Comparison of ENCODE assay signal across 8 cellular contexts in genomic region chr2:87727940-87728599, GRCh38. TPM values are rescaled to one million over a fixed set of nuclear protein-coding genes. Genes with fewer than 3 reads are reported as not detected.
DNase-seq lines count a peak whose midpoint lies in the region; ATAC-seq, FAIRE-seq and TF ChIP-seq lines count a peak whose summit lies in the region.
"Not testable (repeated sequence)": the region's sequence is repeated elsewhere in the genome, so short reads cannot be mapped to it uniquely, and the experiment has no call there.

No MANE protein-coding gene starts in this region.

- TF ChIP-seq POLR2A in HCT116 (IDR thresholded peaks at IDR 0.05; ENCODE audit: borderline replicate concordance, extremely low read depth, insufficient read depth, insufficient read length); K562 (conservative IDR thresholded peaks at IDR 0.05); upper lobe of left lung (IDR thresholded peaks at IDR 0.05): not testable (repeated sequence)

- H3K4me3 Mint-ChIP-seq in WTC11, result not testable (repeated sequence)

- POLR2A ChIA-PET in HCT116 (lab: Charles Lee); PC-3 (lab: Charles Lee; ENCODE audit: unreplicated experiment); WTC11 (lab: Charles Lee); K562 (lab: Yijun Ruan, JAX): not testable (repeated sequence)

- not testable (repeated sequence) for H3F3A ChIP-seq in PC-3 (ENCODE audit: low read length, unreplicated experiment)

- not testable (repeated sequence) for H3K36me3 ChIP-seq in HCT116 (ENCODE audit: control insufficient read depth in 1 of 2, insufficient read depth in 2 of 2, low read length in 2 of 2); PC-3 (ENCODE audit: low read depth, low read length); K562 (ENCODE audit: control insufficient read depth, insufficient read depth, low read length); mucosa of descending colon (ENCODE audit: low read depth); upper lobe of left lung

- not testable (repeated sequence) for TF ChIP-seq CTCF in HCT116 (IDR thresholded peaks at IDR 0.05 in 2 of 3, conservative IDR thresholded peaks at IDR 0.05 in 1 of 3; ENCODE audit: borderline replicate concordance in 1 of 3, insufficient read depth in 1 of 3, low read depth in 2 of 3, low read length in 2 of 3); PC-3 (conservative IDR thresholded peaks at IDR 0.05; ENCODE audit: low read depth, low read length); WTC11 (IDR thresholded peaks at IDR 0.05); K562 (IDR thresholded peaks at IDR 0.05 in 2 of 3, conservative IDR thresholded peaks at IDR 0.05 in 1 of 3; ENCODE audit: insufficient read depth in 2 of 3, low read depth in 1 of 3, low read length in 3 of 3); mucosa of descending colon (IDR thresholded peaks at IDR 0.05); upper lobe of left lung (IDR thresholded peaks at IDR 0.05)

- WGBS in K562 (ENCODE audit: insufficient coverage, low coverage, missing lambda C conversion rate), result no CpG with 5 or more reads among the region's 8 CpGs
- no CpG with 5 or more reads among the region's 8 CpGs for WGBS in upper lobe of left lung, 2 donors

- H3K4me1 Mint-ChIP-seq in WTC11, result not testable (repeated sequence)

- in situ Hi-C loops in K562 (cut with MboI), result not testable (repeated sequence)

- H3K4me2 ChIP-seq in HCT116 (ENCODE audit: low read length); PC-3 (ENCODE audit: low read length); K562 (ENCODE audit: insufficient read depth, low read length): not testable (repeated sequence)

- not testable (repeated sequence) for FAIRE-seq in K562 (lab: Jason Lieb, UNC)

- not testable (repeated sequence) for H3K27me3 ChIP-seq in HCT116 (ENCODE audit: insufficient read depth, low read length); PC-3 (ENCODE audit: low read length); K562 (ENCODE audit: control insufficient read depth in 2 of 2, insufficient read depth in 2 of 2, low read length in 2 of 2); upper lobe of left lung

- H3K9ac ChIP-seq in HCT116 (ENCODE audit: low read length); PC-3 (ENCODE audit: low read length); K562 (ENCODE audit: insufficient read depth in 1 of 2, low read depth in 2 of 2, low read length in 2 of 2): not testable (repeated sequence)

- RAD21 ChIA-PET in HCT116 (lab: Charles Lee; ENCODE audit: low non-redundant PET in 1 of 2, low total read pairs in 2 of 2, uncharacterized antibody in 2 of 2, unreplicated experiment in 2 of 2), result not testable (repeated sequence)

- H3K4me1 ChIP-seq in HCT116 (ENCODE audit: control insufficient read depth in 1 of 2, insufficient read depth in 2 of 2, low read length in 2 of 2); PC-3 (ENCODE audit: insufficient read depth, low read length); K562 (replicated peaks in 1 of 2; ENCODE audit: control insufficient read depth in 2 of 2, insufficient read depth in 2 of 2, low read length in 2 of 2); mucosa of descending colon (ENCODE audit: low read depth); upper lobe of left lung: not testable (repeated sequence)

- not testable (repeated sequence) for H3K9me1 ChIP-seq in K562 (ENCODE audit: control insufficient read depth, insufficient read depth, low read length)

- H2AFZ ChIP-seq in HCT116 (ENCODE audit: low read depth, low read length, poor library complexity, severe bottlenecking); PC-3 (ENCODE audit: low read length); K562 (ENCODE audit: low read depth, low read length): not testable (repeated sequence)

- intact Hi-C loops in HCT116 (cut with micrococcal nuclease); PC-3 (cut with micrococcal nuclease); K562 (cut with micrococcal nuclease); Right ventricle myocardium inferior (cut with DNase I); mucosa of descending colon (cut with DNase I, micrococcal nuclease): not testable (repeated sequence)

- H3K4me3 ChIP-seq in HCT116 (replicated peaks in 1 of 2; ENCODE audit: low read depth in 1 of 2, low read length in 2 of 2); PC-3 (ENCODE audit: low read length); K562; mucosa of descending colon; upper lobe of left lung: not testable (repeated sequence)

- CTCF ChIA-PET in HCT116 (lab: Charles Lee); PC-3 (lab: Charles Lee); WTC11 (lab: Charles Lee); K562 (lab: Yijun Ruan, JAX; ENCODE audit: low intra/inter-chr PET ratio): not testable (repeated sequence)

- not testable (repeated sequence) for BruUV-seq in HCT116 (replicated peaks; lab: Mats Ljungman, UMichigan); PC-3 (replicated peaks; lab: Mats Ljungman, UMichigan); K562 (replicated peaks; lab: Mats Ljungman, UMichigan)

- H3K9me2 ChIP-seq in HCT116 (ENCODE audit: insufficient read depth); PC-3 (replicated peaks; ENCODE audit: low read length): not testable (repeated sequence)

- H3K9me3 ChIP-seq in HCT116 (ENCODE audit: control insufficient read depth in 1 of 2, insufficient read depth in 1 of 2, low read depth in 1 of 2, low read length in 2 of 2); PC-3 (ENCODE audit: low read length); K562 (replicated peaks; ENCODE audit: control insufficient read depth, insufficient read depth, low read depth, low read length); mucosa of descending colon; upper lobe of left lung: not testable (repeated sequence)

- not testable (repeated sequence) for H3K79me2 ChIP-seq in HCT116 (ENCODE audit: insufficient read depth, low read length); PC-3 (ENCODE audit: low read length); K562 (ENCODE audit: control insufficient read depth, insufficient read depth, low read length)

- not testable (repeated sequence) for H3K27ac Mint-ChIP-seq in WTC11

- ATAC-seq in HCT116, result peak; percentile 87
- ATAC-seq in PC-3, result peak; percentile 84
- peak; percentile 72 for ATAC-seq in WTC11
- peak; percentile 89 for ATAC-seq in K562
- peak; percentile 28 for ATAC-seq in Right ventricle myocardium inferior
- ATAC-seq in left lobe of liver, result peak; percentile 93
- ATAC-seq in mucosa of descending colon, result peak; percentile 57
- peak; percentile 48 to 66 for ATAC-seq in upper lobe of left lung (ENCODE audit: low FRiP score in 2 of 2)

- H3K36me3 Mint-ChIP-seq in WTC11, result not testable (repeated sequence)

- H4K20me1 ChIP-seq in HCT116 (ENCODE audit: insufficient read depth); PC-3 (ENCODE audit: low read length); K562 (replicated peaks; ENCODE audit: control insufficient read depth, insufficient read depth, low read length): not testable (repeated sequence)

- not testable (repeated sequence) for H3K27me3 Mint-ChIP-seq in WTC11 (ENCODE audit: low read depth)

- not testable (repeated sequence) for TF ChIP-seq RAD21 in HCT116 (IDR thresholded peaks at IDR 0.05; ENCODE audit: low read depth); K562 (CRISPR knock-in tag; conservative IDR thresholded peaks at IDR 0.05 in 1 of 2, IDR thresholded peaks at IDR 0.05 in 1 of 2)

- H3K27ac ChIP-seq in HCT116 (ENCODE audit: low read depth, low read length); PC-3 (ENCODE audit: low read length); K562 (ENCODE audit: extremely low read depth, low read depth, low read length); upper lobe of left lung: not testable (repeated sequence)

- H3K9me3 Mint-ChIP-seq in WTC11, result not testable (repeated sequence)

- not testable (repeated sequence) for TF ChIP-seq EP300 in K562 (IDR thresholded peaks at IDR 0.05; ENCODE audit: low read length); upper lobe of left lung (IDR thresholded peaks at IDR 0.05)

- DNase-seq in HCT116 (ENCODE audit: low read depth, low spot score); PC-3; WTC11 (ENCODE audit: low spot score); K562 (ENCODE audit: extremely low read depth in 1 of 4, low spot score in 3 of 4); Right ventricle myocardium inferior (ENCODE audit: missing footprints); left lobe of liver (ENCODE audit: low spot score); mucosa of descending colon; upper lobe of left lung: not testable (repeated sequence)

RNA-seq across cellular contexts. Expression of gene PLGLB2, which starts 19.8 kb away (rescaled TPM):
- total RNA-seq in HCT116 (2021; ENCODE audit: unreplicated experiment) (0.91 TPM), PC-3 (2014; rRNA removed) (0.87 TPM in 1 of 2 replicates, not detected in the other), WTC11 (2021) (0.15 to 0.41 TPM (median 0.37 TPM) in 3 replicates), K562 (2014; rRNA removed) (not detected in 2 replicates), K562 (2014; rRNA removed; fragmentation: Illumina TruSeq; extraction: Trizol) (0.16 TPM in 1 of 2 replicates, not detected in the other), K562 (2015; rRNA removed; fragmentation: Illumina TruSeq; extraction: Trizol) (0.15 and 0.18 TPM in 2 replicates), K562 (2021) (not detected in 2 replicates), Right ventricle myocardium inferior (2.0 TPM), left lobe of liver (254 TPM), mucosa of descending colon (1 to 10 TPM in 2 of 3 donors, not detected in 1; 2.7 to 5.0 TPM), upper lobe of left lung (1 to 10 TPM in 2 of 6 donors, under 1 TPM in 3, not detected in 1; 0.26 to 7.1 (median 0.76) TPM)
- not detected in 2 replicates for polyA plus RNA-seq in HCT116 (2012)
- 0.19 and 0.77 TPM in 2 replicates for total RNA-seq in K562 (2011; cell fraction: chromatin; rRNA removed; ENCODE audit: low replicate concordance)
- not detected in 2 replicates for total RNA-seq in K562 (2011; cell fraction: nucleolus; rRNA removed)
- total RNA-seq in K562 (2011; cell fraction: nucleoplasm; rRNA removed), result 0.53 and 0.59 TPM in 2 replicates
- polyA plus RNA-seq in K562 (2011; rRNA removed) (0.14 and 0.20 TPM in 2 replicates), K562 (2014; fragmentation: Illumina TruSeq; extraction: Trizol) (0.10 TPM in 1 of 2 replicates, not detected in the other), K562 (2014; fragmentation: Nextera tagmentation; extraction: Ambion mirVana) (under 1 TPM in 1 of 2 experiments, not detected in 1; 0.07 TPM), K562 (2014; rRNA removed) (not detected in 2 replicates)
- polyA plus RNA-seq in K562 (2011; cell fraction: cytosol; rRNA removed), result not detected in 2 replicates
- polyA plus RNA-seq in K562 (2011; cell fraction: nucleus; rRNA removed), result 0.27 and 0.37 TPM in 2 replicates
- 0.16 and 0.28 TPM in 2 replicates for polyA plus RNA-seq in K562 (2012)
- 0.18 TPM in 1 of 2 replicates, not detected in the other for polyA minus RNA-seq in K562 (2011; rRNA and poly(A)+ RNA removed)
- polyA minus RNA-seq in K562 (2011; cell fraction: cytosol; rRNA and poly(A)+ RNA removed), result not detected in 2 replicates
- 0.13 TPM in 1 of 2 replicates, not detected in the other for polyA minus RNA-seq in K562 (2011; cell fraction: nucleus; rRNA and poly(A)+ RNA removed)

Comparison
In these comparisons a context has a peak if more than half of its experiments do, and no peak if none do; other contexts are left out.
1. ATAC-seq: peak in every context shown above with its lines; median percentile 93 in left lobe of liver; 89 in K562; 87 in HCT116; 84 in PC-3; 72 in WTC11; 57 in mucosa of descending colon; 57 in upper lobe of left lung; 28 in Right ventricle myocardium inferior.
2. RNA of gene PLGLB2, which starts 19.8 kb away (total RNA-seq): 254 TPM in left lobe of liver (single experiment); 2.7 to 5.0 TPM in mucosa of descending colon, 2.0 TPM in Right ventricle myocardium inferior (single experiment), 0.91 TPM in HCT116 (single experiment), 0.87 TPM in PC-3, 0.26 to 7.1 TPM in upper lobe of left lung, 0.15 to 0.41 TPM in WTC11 and 0.15 to 0.77 TPM in K562; every median in the first group is over 10 times any median in the second.